ENCODE assay signal across 11 cellular contexts in the genomic region with DNA sequence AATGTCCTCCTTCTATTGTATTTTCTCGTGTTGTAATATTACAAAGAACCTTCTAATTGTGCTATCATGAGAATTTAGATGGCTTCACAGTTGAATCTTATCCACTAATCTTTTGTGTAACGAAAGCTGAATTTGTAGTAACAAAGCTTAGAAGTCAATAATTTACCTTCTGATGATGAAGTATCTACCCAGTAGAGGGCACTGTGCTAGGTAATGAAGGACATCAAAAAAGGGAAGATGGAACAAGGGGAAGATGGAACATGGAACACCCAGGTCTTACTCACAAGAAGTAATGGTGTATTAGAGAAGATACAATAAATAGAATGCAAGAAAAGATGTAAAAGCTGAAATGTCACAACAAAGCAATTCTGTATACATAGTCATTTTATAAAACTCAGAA.
DNase-seq lines count a peak whose midpoint lies in the region; ATAC-seq and TF ChIP-seq lines count a peak whose summit lies in the region.
"Had no signal": no experiment of that assay in that cellular context is flagged by ENCODE, and none has a peak within 500 bp of the region (broad histone marks: within the 10 kb centered on the region; RNA-seq: fewer than 3 reads in every experiment).

No MANE protein-coding gene starts in this region.

- no peak overlapping the region for H3K4me2 ChIP-seq in GM23338

- peaks cover 5% of the 10 kb centered on the region; the same call in 1 of the 3 replicates for H3K36me3 Mint-ChIP-seq in GM23338 (ENCODE audit: low read depth)
- no peaks in the 10 kb centered on the region for H3K36me3 Mint-ChIP-seq in glutamatergic neuron (ENCODE audit: unreplicated experiment)
- no peaks in the 10 kb centered on the region for H3K36me3 Mint-ChIP-seq in stimulated activated effector memory CD8-positive, alpha-beta T cell treated with anti-CD3 and anti-CD28 coated beads, Interleukin-12 subunit alpha, Interleukin-12 subunit beta, amount 100 ng/mL, for 72 hours
- H3K36me3 Mint-ChIP-seq in stimulated activated memory B cell treated with anti-CD40 and anti-IgM and Interleukin-4, amounts not matched to agents 10 μg/mL and 1 μg/mL and 100 μg/mL, for 72 hours = no peaks in the 10 kb centered on the region
- H3K36me3 Mint-ChIP-seq: activated naive CD8-positive, alpha-beta T cell had no signal

- no peak overlapping the region for H2AFZ ChIP-seq in GM23338

- H3K4me1 Mint-ChIP-seq in GM23338 = 0 out of 3 replicates have a peak, but pooled peaks cover 1% of the 10 kb centered on the region
- H3K4me1 Mint-ChIP-seq in glutamatergic neuron (ENCODE audit: low read depth, unreplicated experiment) = no peaks in the 10 kb centered on the region
- no peaks in the 10 kb centered on the region for H3K4me1 Mint-ChIP-seq in stimulated activated effector memory CD8-positive, alpha-beta T cell treated with anti-CD3 and anti-CD28 coated beads, Interleukin-12 subunit alpha, Interleukin-12 subunit beta, amount 100 ng/mL, for 72 hours
- H3K4me1 Mint-ChIP-seq in stimulated activated memory B cell treated with anti-CD40 and anti-IgM and Interleukin-4, amounts not matched to agents 10 μg/mL and 1 μg/mL and 100 μg/mL, for 72 hours = no peaks in the 10 kb centered on the region

- no peaks in the 10 kb centered on the region for H3K9me3 ChIP-seq in BE2C

- H3K4me3 ChIP-seq in BE2C (ENCODE audit: low read depth, low read length) = no peak overlapping the region
- H3K4me3 ChIP-seq in GM23338 = no peak overlapping the region

- H3K27me3 ChIP-seq in BE2C = no peaks in the 10 kb centered on the region; the same call in 1 of the 2 replicates
- no peaks in the 10 kb centered on the region for H3K27me3 ChIP-seq in GM23338 (ENCODE audit: insufficient read depth)

- no peak overlapping the region for H3K27ac Mint-ChIP-seq in GM23338
- no peak overlapping the region for H3K27ac Mint-ChIP-seq in glutamatergic neuron (ENCODE audit: unreplicated experiment)
- no peak overlapping the region for H3K27ac Mint-ChIP-seq in stimulated activated effector memory CD8-positive, alpha-beta T cell treated with anti-CD3 and anti-CD28 coated beads, Interleukin-12 subunit alpha, Interleukin-12 subunit beta, amount 100 ng/mL, for 72 hours
- no peak overlapping the region for H3K27ac Mint-ChIP-seq in stimulated activated memory B cell treated with anti-CD40 and anti-IgM and Interleukin-4, amounts not matched to agents 10 μg/mL and 1 μg/mL and 100 μg/mL, for 72 hours
- H3K27ac Mint-ChIP-seq: activated naive CD8-positive, alpha-beta T cell had no signal

- H3K36me3 ChIP-seq in BE2C (no peaks in the 10 kb centered on the region), GM23338 (ENCODE audit: insufficient read depth) (no peaks in the 10 kb centered on the region)

- H3K9me3 Mint-ChIP-seq in GM23338 = no peaks in the 10 kb centered on the region; the same call in 2 of the 3 replicates
- no peaks in the 10 kb centered on the region for H3K9me3 Mint-ChIP-seq in glutamatergic neuron (ENCODE audit: unreplicated experiment)
- no peaks in the 10 kb centered on the region for H3K9me3 Mint-ChIP-seq in stimulated activated effector memory CD8-positive, alpha-beta T cell treated with anti-CD3 and anti-CD28 coated beads, Interleukin-12 subunit alpha, Interleukin-12 subunit beta, amount 100 ng/mL, for 72 hours
- H3K9me3 Mint-ChIP-seq in stimulated activated memory B cell treated with anti-CD40 and anti-IgM and Interleukin-4, amounts not matched to agents 10 μg/mL and 1 μg/mL and 100 μg/mL, for 72 hours = no peaks in the 10 kb centered on the region

- H3K27me3 Mint-ChIP-seq in GM23338 (ENCODE audit: insufficient read depth, low read depth, poor library complexity) = no peaks in the 10 kb centered on the region
- H3K27me3 Mint-ChIP-seq in glutamatergic neuron (ENCODE audit: unreplicated experiment) = no peaks in the 10 kb centered on the region
- H3K27me3 Mint-ChIP-seq in stimulated activated memory B cell treated with anti-CD40 and anti-IgM and Interleukin-4, amounts not matched to agents 10 μg/mL and 1 μg/mL and 100 μg/mL, for 72 hours = peaks cover 9% of the 10 kb centered on the region
- H3K27me3 Mint-ChIP-seq: activated naive CD8-positive, alpha-beta T cell had no signal

- no peak for ATAC-seq in GM23338
- no peak for ATAC-seq in stimulated activated effector memory CD8-positive, alpha-beta T cell treated with anti-CD3 and anti-CD28 coated beads, Interleukin-12 subunit alpha, Interleukin-12 subunit beta, amount 100 ng/mL, for 72 hours
- no peak for ATAC-seq in stimulated activated memory B cell treated with anti-CD40 and anti-IgM and Interleukin-4, amounts not matched to agents 10 μg/mL and 1 μg/mL and 100 μg/mL, for 72 hours

- DNase-seq in BE2C (no peak), GM23338 (ENCODE audit: low spot score) (peak; percentile 62), RKO (ENCODE audit: low spot score) (peak; percentile 34), glutamatergic neuron (no peak), NCI-H1092 treated with DMSO at 0.1 percent for 48 hours (lab: John Stamatoyannopoulos, UW) (no peak), NCI-H2029 (lab: John Stamatoyannopoulos, UW) (no peak)
- no peak for DNase-seq in stimulated activated effector memory CD8-positive, alpha-beta T cell treated with anti-CD3 and anti-CD28 coated beads, Interleukin-12 subunit alpha, Interleukin-12 subunit beta, amount 100 ng/mL, for 72 hours (ENCODE audit: low spot score in 2 of 2)
- DNase-seq: Right ventricle myocardium superior; stimulated activated CD4-positive, alpha-beta T cell treated with anti-CD3 and anti-CD28 coated beads, Interleukin-2, amount 100 ng/mL, for 48 hours had no signal

- no peaks in the 10 kb centered on the region for H4K20me1 ChIP-seq in GM23338 (replicated peaks; ENCODE audit: insufficient read depth)

- H3K4me3 Mint-ChIP-seq in GM23338 = no peak overlapping the region
- H3K4me3 Mint-ChIP-seq in glutamatergic neuron (ENCODE audit: unreplicated experiment) = no peak overlapping the region
- no peak overlapping the region for H3K4me3 Mint-ChIP-seq in stimulated activated effector memory CD8-positive, alpha-beta T cell treated with anti-CD3 and anti-CD28 coated beads, Interleukin-12 subunit alpha, Interleukin-12 subunit beta, amount 100 ng/mL, for 72 hours
- no peak overlapping the region for H3K4me3 Mint-ChIP-seq in stimulated activated memory B cell treated with anti-CD40 and anti-IgM and Interleukin-4, amounts not matched to agents 10 μg/mL and 1 μg/mL and 100 μg/mL, for 72 hours
- H3K4me3 Mint-ChIP-seq: activated naive CD8-positive, alpha-beta T cell had no signal

- H3K79me2 ChIP-seq in GM23338 (replicated peaks; ENCODE audit: insufficient read depth) = no peaks in the 10 kb centered on the region

- TF ChIP-seq CTCF in BE2C (IDR thresholded peaks at IDR 0.05; ENCODE audit: low read depth, low read length) (peak; percentile 59), GM23338 (conservative IDR thresholded peaks at IDR 0.05; ENCODE audit: low read depth in 2 of 2) (peak; percentile 69 to 81), glutamatergic neuron (IDR thresholded peaks at IDR 0.05; ENCODE audit: partially characterized antibody, unreplicated experiment) (peak; percentile 31)

- no peak overlapping the region for H3K27ac ChIP-seq in GM23338 (ENCODE audit: low read depth)

- H3F3A ChIP-seq in GM23338 (replicated peaks; ENCODE audit: low read depth) = no peaks in the 10 kb centered on the region

- H3K9me2 ChIP-seq in GM23338 (ENCODE audit: insufficient read depth) = peaks cover 2% of the 10 kb centered on the region; the same call in 1 of the 2 replicates

- H3K4me1 ChIP-seq in BE2C (no peaks in the 10 kb centered on the region), GM23338 (ENCODE audit: insufficient read depth) (no peaks in the 10 kb centered on the region)

TF ChIP-seq in GM23338, 12 proteins besides CTCF, POLR2A, EP300 and RAD21:
- TF ChIP-seq STAT1 (IDR thresholded peaks at IDR 0.05; ENCODE audit: unreplicated experiment) = no peak
- no peak for TF ChIP-seq ZNF331 (CRISPR knock-in tag; IDR thresholded peaks at IDR 0.05; ENCODE audit: low read depth)
- no peak for TF ChIP-seq EZH2 (IDR thresholded peaks at IDR 0.05; ENCODE audit: low read depth, unreplicated experiment)
- TF ChIP-seq EZH2phosphoT487 (IDR thresholded peaks at IDR 0.05; ENCODE audit: unreplicated experiment) = no peak
- TF ChIP-seq JUNB (IDR thresholded peaks at IDR 0.05; ENCODE audit: unreplicated experiment) = no peak

Comparison
In these comparisons a context has a peak if more than half of its experiments do, and no peak if none do; other contexts are left out.
1. DNase-seq: peak in GM23338 (single experiment) and RKO (single experiment); none in BE2C (single experiment), glutamatergic neuron (single experiment), stimulated activated effector memory CD8-positive, alpha-beta T cell treated with anti-CD3 and anti-CD28 coated beads, Interleukin-12 subunit alpha, Interleukin-12 subunit beta, amount 100 ng/mL, for 72 hours (0 of 2), NCI-H1092 treated with DMSO at 0.1 percent for 48 hours (single experiment) and NCI-H2029 (single experiment).
2. Peak in every context shown above with its lines, with median percentiles within 50 percentile points of each other: CTCF ChIP-seq.